1 cellular context compared by ENCODE assay signal in the genomic region with DNA sequence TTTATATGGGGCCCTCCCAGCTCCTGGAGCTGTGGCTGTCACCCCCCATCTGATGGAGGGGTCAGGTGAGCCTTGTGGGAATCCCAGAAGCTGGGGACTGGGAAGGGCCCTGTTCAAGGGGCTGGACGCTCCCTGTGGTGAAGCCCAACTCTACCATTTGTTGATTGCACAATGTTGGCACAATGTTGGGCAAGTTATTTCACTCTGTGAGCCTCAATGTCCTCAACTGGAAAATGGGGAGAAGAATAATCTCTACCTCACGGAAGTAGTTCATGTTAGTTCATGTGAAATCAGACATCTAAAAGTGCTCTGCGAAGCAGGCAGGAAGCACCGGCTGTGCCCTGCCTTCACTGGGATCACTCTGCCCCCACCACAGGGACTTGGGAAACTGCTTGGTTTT.
TF ChIP-seq lines count a peak whose summit lies in the region.

No MANE protein-coding gene starts in this region.

TF ChIP-seq in K562, 482 proteins besides CTCF, POLR2A, EP300 and RAD21 (continued from another document):
- no peak for TF ChIP-seq BCLAF1 (IDR thresholded peaks at IDR 0.05; ENCODE audit: borderline replicate concordance in 1 of 2, control insufficient read depth in 1 of 2, low read depth in 2 of 2, low read length in 1 of 2)
- 0 out of 2 replicates have a peak, but pooled peaks have one; percentile 19 for TF ChIP-seq CEBPG (CRISPR knock-in tag; IDR thresholded peaks at IDR 0.05)
- peak in 1 of 2 experiments; percentile 82; a peak in 2 of 4 replicates for TF ChIP-seq CEBPG (tag; conservative IDR thresholded peaks at IDR 0.05 in 1 of 2, IDR thresholded peaks at IDR 0.05 in 1 of 2)
- no peak for TF ChIP-seq SOX6 (IDR thresholded peaks at IDR 0.05)
- TF ChIP-seq CEBPB (tag; IDR thresholded peaks at IDR 0.05): peak; percentile 80
